Comparison of ENCODE assay signal across 18 cellular contexts in the genomic region with DNA sequence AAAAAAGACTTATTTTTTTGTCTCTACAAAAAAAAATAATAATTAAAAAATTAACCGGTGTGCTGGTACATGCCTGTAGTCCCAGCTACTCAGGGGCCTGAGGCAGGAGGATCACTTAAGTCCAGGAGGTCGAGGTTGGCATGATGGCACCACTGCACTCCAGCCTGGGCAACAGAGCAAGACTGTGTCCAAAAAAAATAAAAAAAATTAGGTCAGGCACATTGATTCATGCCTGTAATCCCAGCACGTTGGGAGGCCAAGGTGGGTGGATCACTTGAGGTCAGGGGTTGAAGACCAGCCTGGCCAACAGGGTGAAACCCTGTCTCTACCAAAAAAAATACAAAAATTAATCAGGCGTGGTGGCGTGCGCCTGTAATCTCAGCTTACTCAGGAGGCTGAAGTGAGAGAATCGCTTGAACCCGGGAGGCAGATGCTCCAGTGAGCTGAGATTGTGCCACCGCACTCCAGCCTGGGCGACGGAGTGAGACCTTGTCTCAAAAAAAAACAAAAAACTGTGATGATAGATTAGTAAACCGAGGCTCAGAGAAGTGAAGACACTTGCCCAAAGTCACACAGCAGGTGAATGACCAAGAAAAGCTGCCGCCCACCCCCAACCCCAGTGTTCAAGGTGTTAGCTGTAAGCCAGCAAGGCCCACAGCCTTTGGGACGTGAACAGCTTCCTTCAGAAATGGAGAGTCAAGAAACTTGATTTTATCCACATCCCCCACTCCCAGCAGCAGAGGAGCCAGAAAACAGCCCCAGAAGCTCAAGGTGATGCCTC. TPM values are rescaled to one million over a fixed set of nuclear protein-coding genes. Genes with fewer than 3 reads are reported as not detected.
A peak's percentile ranks its signal among the peaks of the same experiment; 100 is the strongest.
DNase-seq lines count a peak whose midpoint lies in the region; ATAC-seq, FAIRE-seq and TF ChIP-seq lines count a peak whose summit lies in the region.
"Had no signal": no experiment of that assay in that cellular context is flagged by ENCODE, and none has a peak within 500 bp of the region (broad histone marks: within the 10 kb centered on the region; RNA-seq: fewer than 3 reads in every experiment).

No MANE protein-coding gene starts in this region.

- WGBS in K562 (ENCODE audit: insufficient coverage, low coverage, missing lambda C conversion rate) = 81% methylated on average over 14 of the region's 14 CpGs
- WGBS in liver = 69% methylated on average over 14 of the region's 14 CpGs
- WGBS in lower leg skin, 2 donors = 88 to 91% methylated on average over 14 of the region's 14 CpGs

- in situ Hi-C loops in K562 (cut with MboI) = no loop called here

- H3K27ac Mint-ChIP-seq in activated naive CD8-positive, alpha-beta T cell treated with anti-CD3 and anti-CD28 coated beads, Interleukin-2, amount 50 U/mL, for 24 hours = peak overlapping the region; percentile 70
- no peak overlapping the region for H3K27ac Mint-ChIP-seq in activated naive CD8-positive, alpha-beta T cell treated with anti-CD3 and anti-CD28 coated beads for 36 hours
- H3K27ac Mint-ChIP-seq in type B pancreatic cell = no peak overlapping the region

- H3K79me2 ChIP-seq in K562 (ENCODE audit: control insufficient read depth, insufficient read depth, low read length) = peaks cover 73% of the 10 kb centered on the region

- no peak overlapping the region for H3K4me2 ChIP-seq in K562 (ENCODE audit: insufficient read depth, low read length)
- H3K4me2 ChIP-seq: BLaER1 treated with 17β-estradiol and CSF1 and Interleukin-3, amounts not matched to agents 10 nM and 100 nM had no signal

- H3K9me1 ChIP-seq in K562 (ENCODE audit: control insufficient read depth, insufficient read depth, low read length) = peaks cover 5% of the 10 kb centered on the region

- peaks cover 32% of the 10 kb centered on the region for H3K4me1 Mint-ChIP-seq in activated naive CD8-positive, alpha-beta T cell treated with anti-CD3 and anti-CD28 coated beads, Interleukin-2, amount 50 U/mL, for 24 hours
- H3K4me1 Mint-ChIP-seq in activated naive CD8-positive, alpha-beta T cell treated with anti-CD3 and anti-CD28 coated beads for 36 hours = peaks cover 29% of the 10 kb centered on the region
- H3K4me1 Mint-ChIP-seq in type B pancreatic cell (ENCODE audit: unreplicated experiment) = peaks cover 3% of the 10 kb centered on the region

- H3K9me3 ChIP-seq in K562 (replicated peaks; ENCODE audit: control insufficient read depth, insufficient read depth, low read depth, low read length) (no peaks in the 10 kb centered on the region), liver (ENCODE audit: control insufficient read depth in 4 of 4, low read length in 3 of 4) (no peaks in the 10 kb centered on the region), upper lobe of right lung (no peaks in the 10 kb centered on the region)
- H3K9me3 ChIP-seq: BLaER1 treated with 17β-estradiol and CSF1 and Interleukin-3, amounts not matched to agents 10 nM and 100 nM; HAP-1; SJSA1 had no signal

- peaks cover 1% of the 10 kb centered on the region for H3K36me3 Mint-ChIP-seq in activated naive CD8-positive, alpha-beta T cell treated with anti-CD3 and anti-CD28 coated beads, Interleukin-2, amount 50 U/mL, for 24 hours (ENCODE audit: low read depth)
- peaks cover 3% of the 10 kb centered on the region for H3K36me3 Mint-ChIP-seq in activated naive CD8-positive, alpha-beta T cell treated with anti-CD3 and anti-CD28 coated beads for 36 hours
- no peaks in the 10 kb centered on the region for H3K36me3 Mint-ChIP-seq in type B pancreatic cell

- H3K4me3 Mint-ChIP-seq in activated naive CD8-positive, alpha-beta T cell treated with anti-CD3 and anti-CD28 coated beads, Interleukin-2, amount 50 U/mL, for 24 hours = no peak overlapping the region
- no peak overlapping the region for H3K4me3 Mint-ChIP-seq in activated naive CD8-positive, alpha-beta T cell treated with anti-CD3 and anti-CD28 coated beads for 36 hours
- H3K4me3 Mint-ChIP-seq in type B pancreatic cell = peak overlapping the region; percentile 11

- H3K27ac ChIP-seq in K562 (ENCODE audit: extremely low read depth, low read depth, low read length) (peak overlapping the region; percentile 61; the same call in 1 of the 3 replicates), liver (ENCODE audit: low read depth in 1 of 2, low read length in 2 of 2) (no peak overlapping the region), upper lobe of right lung (no peak overlapping the region)
- H3K27ac ChIP-seq: SJSA1 had no signal

- no peak for TF ChIP-seq EP300 in K562 (IDR thresholded peaks at IDR 0.05; ENCODE audit: low read length)

- intact Hi-C loops in K562 (cut with micrococcal nuclease) = no loop called here
- intact Hi-C loops in lower leg skin (cut with DNase I; ENCODE audit: low total_unique reads) = no loop called here
- intact Hi-C loops in upper lobe of right lung (cut with DNase I) = no loop called here

- TF ChIP-seq CTCF in K562 (IDR thresholded peaks at IDR 0.05 in 2 of 3, conservative IDR thresholded peaks at IDR 0.05 in 1 of 3; ENCODE audit: insufficient read depth in 2 of 3, low read depth in 1 of 3, low read length in 3 of 3) = no peak
- no peak for TF ChIP-seq CTCF in liver (IDR thresholded peaks at IDR 0.05; ENCODE audit: low read depth, low read length, missing input control)
- no peak for TF ChIP-seq CTCF in type B pancreatic cell (conservative IDR thresholded peaks at IDR 0.05)
- no peak for TF ChIP-seq CTCF in lower leg skin (IDR thresholded peaks at IDR 0.05)
- no peak for TF ChIP-seq CTCF in upper lobe of right lung (IDR thresholded peaks at IDR 0.05)

- POLR2A ChIA-PET in K562 (lab: Yijun Ruan, JAX) = interaction anchor here (3.2 kb wide), 1 partner anchor 9 kb away, joined by 15 read pairs; the partner anchor contains the start of genes MED16 and RNU6-9

- H3K4me1 ChIP-seq in K562 (replicated peaks in 1 of 2; ENCODE audit: control insufficient read depth in 2 of 2, insufficient read depth in 2 of 2, low read length in 2 of 2) = peaks cover 52 to 83% of the 10 kb centered on the region in 2 experiments
- H3K4me1 ChIP-seq in liver (ENCODE audit: control insufficient read depth in 4 of 4, insufficient read depth in 4 of 4, low read length in 3 of 4) = peaks cover 7 to 11% (median 9%) of the 10 kb centered on the region in 4 donors
- no peaks in the 10 kb centered on the region for H3K4me1 ChIP-seq in upper lobe of right lung
- H3K4me1 ChIP-seq: HAP-1, SJSA1 had no signal

- no peaks in the 10 kb centered on the region for H3K9me3 Mint-ChIP-seq in activated naive CD8-positive, alpha-beta T cell treated with anti-CD3 and anti-CD28 coated beads, Interleukin-2, amount 50 U/mL, for 24 hours
- H3K9me3 Mint-ChIP-seq in activated naive CD8-positive, alpha-beta T cell treated with anti-CD3 and anti-CD28 coated beads for 36 hours = no peaks in the 10 kb centered on the region
- no peaks in the 10 kb centered on the region for H3K9me3 Mint-ChIP-seq in type B pancreatic cell

- no TSS peak for BruUV-seq in K562 (replicated peaks; lab: Mats Ljungman, UMichigan)

- H3K27me3 ChIP-seq in K562 (ENCODE audit: control insufficient read depth in 2 of 2, insufficient read depth in 2 of 2, low read length in 2 of 2) (no peaks in the 10 kb centered on the region), liver (ENCODE audit: control insufficient read depth in 4 of 4, insufficient read depth in 4 of 4, low read length in 3 of 4) (no peaks in the 10 kb centered on the region), upper lobe of right lung (no peaks in the 10 kb centered on the region)
- H3K27me3 ChIP-seq: BLaER1 treated with 17β-estradiol and CSF1 and Interleukin-3, amounts not matched to agents 10 nM and 100 nM; SJSA1 had no signal

- ATAC-seq in activated naive CD8-positive, alpha-beta T cell treated with anti-CD3 and anti-CD28 coated beads, Interleukin-2, amount 50 U/mL, for 24 hours = no peak
- ATAC-seq in K562 = no peak
- no peak for ATAC-seq in upper lobe of right lung

- H3K4me3 ChIP-seq in K562 (no peak overlapping the region), liver (ENCODE audit: low read depth in 1 of 3, low read length in 3 of 3) (no peak overlapping the region), lower leg skin (ENCODE audit: low read depth, poor library complexity, severe bottlenecking) (no peak overlapping the region), upper lobe of right lung (no peak overlapping the region)
- H3K4me3 ChIP-seq: BLaER1 treated with 17β-estradiol and CSF1 and Interleukin-3, amounts not matched to agents 10 nM and 100 nM; HAP-1; SJSA1 had no signal

- peaks cover 12% of the 10 kb centered on the region for H4K20me1 ChIP-seq in K562 (replicated peaks; ENCODE audit: control insufficient read depth, insufficient read depth, low read length)

- CTCF ChIA-PET in K562 (lab: Yijun Ruan, JAX; ENCODE audit: low intra/inter-chr PET ratio) = interaction anchor here (0.6 kb wide), 2 partner anchors 20 to 99 kb away, joined by 3 to 5 read pairs; no protein-coding TSS in a partner anchor

- TF ChIP-seq POLR2A in K562 (conservative IDR thresholded peaks at IDR 0.05) (no peak), lower leg skin (IDR thresholded peaks at IDR 0.05) (no peak)

- TF ChIP-seq RAD21 in K562 (CRISPR knock-in tag; conservative IDR thresholded peaks at IDR 0.05 in 1 of 2, IDR thresholded peaks at IDR 0.05 in 1 of 2) (no peak), liver (IDR thresholded peaks at IDR 0.05) (peak in 1 of 2 donors; percentile 23)

- no peak overlapping the region; a peak in 1 of 4 replicates for H3K9ac ChIP-seq in K562 (ENCODE audit: insufficient read depth in 1 of 2, low read depth in 2 of 2, low read length in 2 of 2)
- no peak overlapping the region for H3K9ac ChIP-seq in liver (ENCODE audit: low read depth in 1 of 2, low read length in 2 of 2)
- H3K9ac ChIP-seq: BLaER1 treated with 17β-estradiol and CSF1 and Interleukin-3, amounts not matched to agents 10 nM and 100 nM had no signal

- no peak overlapping the region for H2AFZ ChIP-seq in K562 (ENCODE audit: low read depth, low read length)

- FAIRE-seq in K562 (lab: Jason Lieb, UNC) = no peak
- FAIRE-seq: A204.1, HTR-8/SVneo had no signal

- no peaks in the 10 kb centered on the region for H3K27me3 Mint-ChIP-seq in activated naive CD8-positive, alpha-beta T cell treated with anti-CD3 and anti-CD28 coated beads, Interleukin-2, amount 50 U/mL, for 24 hours
- no peaks in the 10 kb centered on the region for H3K27me3 Mint-ChIP-seq in activated naive CD8-positive, alpha-beta T cell treated with anti-CD3 and anti-CD28 coated beads for 36 hours
- H3K27me3 Mint-ChIP-seq in type B pancreatic cell = no peaks in the 10 kb centered on the region

- no peak for DNase-seq in activated naive CD8-positive, alpha-beta T cell treated with anti-CD3 and anti-CD28 coated beads, Interleukin-2, amount 50 U/mL, for 24 hours
- no peak for DNase-seq in activated naive CD8-positive, alpha-beta T cell treated with anti-CD3 and anti-CD28 coated beads for 36 hours
- DNase-seq in K562 (ENCODE audit: extremely low read depth in 1 of 4, low spot score in 3 of 4) (no peak), type B pancreatic cell (ENCODE audit: extremely low spot score, unreplicated experiment) (no peak), lower leg skin (ENCODE audit: low spot score in 2 of 2) (no peak), upper lobe of right lung (no peak), nucleus accumbens (lab: John Stamatoyannopoulos, UW) (no peak)
- DNase-seq: DMS153, NCI-H1436, NCI-H2029, NCI-H2171, NCI-H446 had no signal

- H3K36me3 ChIP-seq in K562 (ENCODE audit: control insufficient read depth, insufficient read depth, low read length) = peaks cover 64% of the 10 kb centered on the region; the same call in 2 of the 3 replicates
- H3K36me3 ChIP-seq in liver (ENCODE audit: control insufficient read depth in 4 of 4, insufficient read depth in 3 of 4, low read depth in 1 of 4, low read length in 3 of 4) = peaks cover 0 to 13% (median 4%) of the 10 kb centered on the region in 4 donors
- peaks cover 4% of the 10 kb centered on the region for H3K36me3 ChIP-seq in upper lobe of right lung

RNA-seq across cellular contexts. Expression of gene RNU6-9, which starts 9.4 kb away (rescaled TPM):
- total RNA-seq in activated naive CD8-positive, alpha-beta T cell treated with anti-CD3 and anti-CD28 coated beads for 36 hours = not detected
- not detected in 2 replicates for total RNA-seq in K562 (2011; cell fraction: chromatin; rRNA removed; ENCODE audit: low replicate concordance)
- total RNA-seq in K562 (2011; cell fraction: nucleolus; rRNA removed) = not detected in 2 replicates
- not detected in 2 replicates for total RNA-seq in K562 (2011; cell fraction: nucleoplasm; rRNA removed)
- total RNA-seq in K562 (2014; rRNA removed) (not detected in 2 replicates), K562 (2014; rRNA removed; fragmentation: Illumina TruSeq; extraction: Trizol) (not detected in 2 replicates), K562 (2015; rRNA removed; fragmentation: Illumina TruSeq; extraction: Trizol) (not detected in 2 replicates), K562 (2021) (not detected in 2 replicates), liver (not detected), type B pancreatic cell (ENCODE audit: low replicate concordance) (not detected in 2 replicates), lower leg skin (not detected), upper lobe of right lung (not detected)
- polyA plus RNA-seq in K562 (2011; rRNA removed) (not detected in 2 replicates), K562 (2014; fragmentation: Illumina TruSeq; extraction: Trizol) (not detected in 2 replicates), K562 (2014; fragmentation: Nextera tagmentation; extraction: Ambion mirVana) (not detected), K562 (2014; rRNA removed) (not detected in 2 replicates), liver (not detected)
- not detected in 2 replicates for polyA plus RNA-seq in K562 (2011; cell fraction: cytosol; rRNA removed)
- polyA plus RNA-seq in K562 (2011; cell fraction: nucleus; rRNA removed) = not detected in 2 replicates
- polyA plus RNA-seq in K562 (2012) = not detected in 2 replicates
- under 0.01 TPM in 2 replicates for polyA minus RNA-seq in K562 (2011; rRNA and poly(A)+ RNA removed)
- polyA minus RNA-seq in K562 (2011; cell fraction: cytosol; rRNA and poly(A)+ RNA removed) = 667 TPM in 1 of 2 replicates, not detected in the other
- under 0.01 TPM in 1 of 2 replicates, not detected in the other for polyA minus RNA-seq in K562 (2011; cell fraction: nucleus; rRNA and poly(A)+ RNA removed)
- total RNA-seq: SJSA1 had no signal

RNA-seq across cellular contexts. Expression of gene MED16, which starts 9.6 kb away (rescaled TPM):
- total RNA-seq in activated naive CD8-positive, alpha-beta T cell treated with anti-CD3 and anti-CD28 coated beads for 36 hours = 10 to 100 TPM; 39.8 to 40.3 TPM
- 28.6 and 108 TPM in 2 replicates for total RNA-seq in K562 (2011; cell fraction: chromatin; rRNA removed; ENCODE audit: low replicate concordance)
- total RNA-seq in K562 (2011; cell fraction: nucleolus; rRNA removed) = 71.0 and 80.0 TPM in 2 replicates
- total RNA-seq in K562 (2011; cell fraction: nucleoplasm; rRNA removed) = 33.8 and 41.3 TPM in 2 replicates
- total RNA-seq in K562 (2014; rRNA removed) = 15.6 and 22.1 TPM in 2 replicates
- total RNA-seq in K562 (2014; rRNA removed; fragmentation: Illumina TruSeq; extraction: Trizol) = 1.2 and 1.8 TPM in 2 replicates
- total RNA-seq in K562 (2015; rRNA removed; fragmentation: Illumina TruSeq; extraction: Trizol) = 8.6 and 9.3 TPM in 2 replicates
- 59.6 and 59.9 TPM in 2 replicates for total RNA-seq in K562 (2021)
- polyA plus RNA-seq in K562 (2011; rRNA removed) = 10.3 and 26.2 TPM in 2 replicates
- polyA plus RNA-seq in K562 (2011; cell fraction: cytosol; rRNA removed) = 36.6 and 87.3 TPM in 2 replicates
- polyA plus RNA-seq in K562 (2011; cell fraction: nucleus; rRNA removed) = 34.7 and 60.1 TPM in 2 replicates
- polyA plus RNA-seq in K562 (2012) = 34.1 and 52.5 TPM in 2 replicates
- polyA plus RNA-seq in K562 (2014; fragmentation: Illumina TruSeq; extraction: Trizol) = 7.1 and 20.0 TPM in 2 replicates
- 1 to 10 TPM in 1 of 2 experiments, under 1 TPM in 1; 0.89 to 1.3 TPM for polyA plus RNA-seq in K562 (2014; fragmentation: Nextera tagmentation; extraction: Ambion mirVana)
- polyA plus RNA-seq in K562 (2014; rRNA removed) = 21.2 and 30.2 TPM in 2 replicates
- 10.3 and 15.6 TPM in 2 replicates for polyA minus RNA-seq in K562 (2011; rRNA and poly(A)+ RNA removed)
- polyA minus RNA-seq in K562 (2011; cell fraction: cytosol; rRNA and poly(A)+ RNA removed) = 72.1 and 84.4 TPM in 2 replicates
- 33.7 and 37.4 TPM in 2 replicates for polyA minus RNA-seq in K562 (2011; cell fraction: nucleus; rRNA and poly(A)+ RNA removed)
- total RNA-seq in liver = 10 to 100 TPM; 39.7 to 42.3 TPM
- polyA plus RNA-seq in liver = 10 to 100 TPM; 30.6 to 50.5 TPM
- 59.6 and 74.2 TPM in 2 replicates for total RNA-seq in type B pancreatic cell (ENCODE audit: low replicate concordance)
- 10 to 100 TPM; 41.7 to 62.3 (median 45.5) TPM for total RNA-seq in lower leg skin
- 51.8 TPM for total RNA-seq in upper lobe of right lung

RNA-seq across cellular contexts. Expression of gene R3HDM4, which starts 10.4 kb away (rescaled TPM):
- total RNA-seq in activated naive CD8-positive, alpha-beta T cell treated with anti-CD3 and anti-CD28 coated beads for 36 hours = 10 to 100 TPM; 50.5 to 51.7 TPM
- total RNA-seq in K562 (2011; cell fraction: chromatin; rRNA removed; ENCODE audit: low replicate concordance) = 66.6 and 166 TPM in 2 replicates
- total RNA-seq in K562 (2011; cell fraction: nucleolus; rRNA removed) = 109 and 113 TPM in 2 replicates
- 92.6 and 119 TPM in 2 replicates for total RNA-seq in K562 (2011; cell fraction: nucleoplasm; rRNA removed)
- total RNA-seq in K562 (2014; rRNA removed) (63.2 and 75.6 TPM in 2 replicates), K562 (2014; rRNA removed; fragmentation: Illumina TruSeq; extraction: Trizol) (21.4 and 26.2 TPM in 2 replicates), K562 (2015; rRNA removed; fragmentation: Illumina TruSeq; extraction: Trizol) (44.6 and 46.1 TPM in 2 replicates), K562 (2021) (133 and 138 TPM in 2 replicates), liver (10 to 100 TPM; 17.4 to 72.4 TPM), type B pancreatic cell (ENCODE audit: low replicate concordance) (48.8 and 56.7 TPM in 2 replicates), lower leg skin (10 to 100 TPM; 58.1 to 75.6 (median 65.8) TPM), upper lobe of right lung (50.7 TPM)
- polyA plus RNA-seq in K562 (2011; rRNA removed) (59.0 and 93.9 TPM in 2 replicates), K562 (2014; fragmentation: Illumina TruSeq; extraction: Trizol) (87.6 and 109 TPM in 2 replicates), K562 (2014; fragmentation: Nextera tagmentation; extraction: Ambion mirVana) (1 to 10 TPM; 3.2 to 5.6 TPM), K562 (2014; rRNA removed) (140 and 154 TPM in 2 replicates), liver (10 to 100 TPM; 14.1 to 23.0 TPM)
- 105 and 207 TPM in 2 replicates for polyA plus RNA-seq in K562 (2011; cell fraction: cytosol; rRNA removed)
- polyA plus RNA-seq in K562 (2011; cell fraction: nucleus; rRNA removed) = 149 and 223 TPM in 2 replicates
- polyA plus RNA-seq in K562 (2012) = 85.0 and 165 TPM in 2 replicates
- 11.6 and 16.6 TPM in 2 replicates for polyA minus RNA-seq in K562 (2011; rRNA and poly(A)+ RNA removed)
- 30.8 and 60.9 TPM in 2 replicates for polyA minus RNA-seq in K562 (2011; cell fraction: cytosol; rRNA and poly(A)+ RNA removed)
- polyA minus RNA-seq in K562 (2011; cell fraction: nucleus; rRNA and poly(A)+ RNA removed) = 22.8 and 25.2 TPM in 2 replicates

RNA-seq across cellular contexts. Expression of gene KISS1R, which starts 14.5 kb away (rescaled TPM):
- total RNA-seq in activated naive CD8-positive, alpha-beta T cell treated with anti-CD3 and anti-CD28 coated beads for 36 hours = 10 to 100 TPM; 12.2 to 13.3 TPM
- 13.9 and 50.0 TPM in 2 replicates for total RNA-seq in K562 (2011; cell fraction: chromatin; rRNA removed; ENCODE audit: low replicate concordance)
- 79.5 and 104 TPM in 2 replicates for total RNA-seq in K562 (2011; cell fraction: nucleolus; rRNA removed)
- total RNA-seq in K562 (2011; cell fraction: nucleoplasm; rRNA removed) = 29.6 and 30.1 TPM in 2 replicates
- total RNA-seq in K562 (2014; rRNA removed) (19.3 and 26.7 TPM in 2 replicates), K562 (2014; rRNA removed; fragmentation: Illumina TruSeq; extraction: Trizol) (0.80 and 1.1 TPM in 2 replicates), K562 (2015; rRNA removed; fragmentation: Illumina TruSeq; extraction: Trizol) (2.0 and 2.7 TPM in 2 replicates), K562 (2021) (36.2 and 39.4 TPM in 2 replicates), liver (not detected), type B pancreatic cell (ENCODE audit: low replicate concordance) (1.2 and 2.2 TPM in 2 replicates), lower leg skin (1 to 10 TPM in 1 of 4 donors, under 1 TPM in 1, not detected in 2; 0.88 to 3.5 TPM), upper lobe of right lung (not detected)
- polyA plus RNA-seq in K562 (2011; rRNA removed) (2.8 and 6.3 TPM in 2 replicates), K562 (2014; fragmentation: Illumina TruSeq; extraction: Trizol) (0.37 and 2.7 TPM in 2 replicates), K562 (2014; fragmentation: Nextera tagmentation; extraction: Ambion mirVana) (under 1 TPM; 0.55 to 0.75 TPM), K562 (2014; rRNA removed) (17.3 and 26.8 TPM in 2 replicates), liver (not detected)
- 4.3 and 59.2 TPM in 2 replicates for polyA plus RNA-seq in K562 (2011; cell fraction: cytosol; rRNA removed)
- polyA plus RNA-seq in K562 (2011; cell fraction: nucleus; rRNA removed) = 36.4 and 172 TPM in 2 replicates
- polyA plus RNA-seq in K562 (2012) = 6.9 and 23.9 TPM in 2 replicates
- 0.30 and 1.8 TPM in 2 replicates for polyA minus RNA-seq in K562 (2011; rRNA and poly(A)+ RNA removed)
- polyA minus RNA-seq in K562 (2011; cell fraction: cytosol; rRNA and poly(A)+ RNA removed) = 5.8 and 14.1 TPM in 2 replicates
- 5.8 and 22.6 TPM in 2 replicates for polyA minus RNA-seq in K562 (2011; cell fraction: nucleus; rRNA and poly(A)+ RNA removed)
- total RNA-seq: SJSA1 had no signal

RNA-seq across cellular contexts. Expression of gene ARID3A, which starts 23.2 kb away (rescaled TPM):
- 10 to 100 TPM; 10.2 to 11.8 TPM for total RNA-seq in activated naive CD8-positive, alpha-beta T cell treated with anti-CD3 and anti-CD28 coated beads for 36 hours
- total RNA-seq in K562 (2011; cell fraction: chromatin; rRNA removed; ENCODE audit: low replicate concordance) = 89.0 and 254 TPM in 2 replicates
- 180 and 206 TPM in 2 replicates for total RNA-seq in K562 (2011; cell fraction: nucleolus; rRNA removed)
- 120 and 121 TPM in 2 replicates for total RNA-seq in K562 (2011; cell fraction: nucleoplasm; rRNA removed)
- total RNA-seq in K562 (2014; rRNA removed) (55.2 and 62.0 TPM in 2 replicates), K562 (2014; rRNA removed; fragmentation: Illumina TruSeq; extraction: Trizol) (14.8 and 16.4 TPM in 2 replicates), K562 (2015; rRNA removed; fragmentation: Illumina TruSeq; extraction: Trizol) (39.0 and 41.3 TPM in 2 replicates), K562 (2021) (97.2 and 118 TPM in 2 replicates), liver (10 to 100 TPM in 1 of 2 donors, 1 to 10 TPM in 1; 5.2 to 42.4 TPM), type B pancreatic cell (ENCODE audit: low replicate concordance) (83.0 and 124 TPM in 2 replicates), lower leg skin (1 to 10 TPM; 1.8 to 9.4 (median 5.6) TPM), upper lobe of right lung (16.1 TPM)
- polyA plus RNA-seq in K562 (2011; rRNA removed) (27.9 and 44.1 TPM in 2 replicates), K562 (2014; fragmentation: Illumina TruSeq; extraction: Trizol) (31.2 and 62.4 TPM in 2 replicates), K562 (2014; fragmentation: Nextera tagmentation; extraction: Ambion mirVana) (1 to 10 TPM; 1.4 to 2.0 TPM), K562 (2014; rRNA removed) (31.0 and 46.7 TPM in 2 replicates), liver (1 to 10 TPM in 1 of 2 donors, under 1 TPM in 1; 0.74 to 1.0 TPM)
- polyA plus RNA-seq in K562 (2011; cell fraction: cytosol; rRNA removed) = 43.2 and 88.8 TPM in 2 replicates
- polyA plus RNA-seq in K562 (2011; cell fraction: nucleus; rRNA removed) = 58.8 and 128 TPM in 2 replicates
- polyA plus RNA-seq in K562 (2012) = 49.0 and 52.3 TPM in 2 replicates
- polyA minus RNA-seq in K562 (2011; rRNA and poly(A)+ RNA removed) = 36.2 and 53.3 TPM in 2 replicates
- polyA minus RNA-seq in K562 (2011; cell fraction: cytosol; rRNA and poly(A)+ RNA removed) = 119 and 167 TPM in 2 replicates
- 45.8 and 47.4 TPM in 2 replicates for polyA minus RNA-seq in K562 (2011; cell fraction: nucleus; rRNA and poly(A)+ RNA removed)
